Comparison of ENCODE assay signal across 18 cellular contexts in genomic region chr11:19327280-19327679, GRCh38.
DNase-seq lines count a peak whose midpoint lies in the region; ATAC-seq, FAIRE-seq and TF ChIP-seq lines count a peak whose summit lies in the region.
"Had no signal": no experiment of that assay in that cellular context is flagged by ENCODE, and none has a peak within 500 bp of the region (broad histone marks: within the 10 kb centered on the region; RNA-seq: fewer than 3 reads in every experiment).

No MANE protein-coding gene starts in this region.

- no peak for TF ChIP-seq POLR2A in GM12891 (IDR thresholded peaks at IDR 0.05; ENCODE audit: low read depth, low read length)

- peak; percentile 38 for ATAC-seq in GM21786 (IDR thresholded peaks at IDR 0.05; ENCODE audit: unreplicated experiment)
- ATAC-seq in HG03159 (IDR thresholded peaks at IDR 0.05; ENCODE audit: unreplicated experiment): no peak
- ATAC-seq: K562 had no signal

- H3K36me3 Mint-ChIP-seq in mesothelial cell of epicardium: no peaks in the 10 kb centered on the region

- no peaks in the 10 kb centered on the region for H3K4me1 Mint-ChIP-seq in mesothelial cell of epicardium
- H3K4me1 Mint-ChIP-seq: B cell had no signal

- H3K9me3 Mint-ChIP-seq in mesothelial cell of epicardium: peaks cover 13% of the 10 kb centered on the region
- H3K9me3 Mint-ChIP-seq: HFFc6 had no signal

- peaks cover 42% of the 10 kb centered on the region for H3K27me3 Mint-ChIP-seq in mesothelial cell of epicardium (ENCODE audit: low read depth)

- DNase-seq in GM12891 (ENCODE audit: insufficient read length, low spot score): no peak
- peak; percentile 2 for DNase-seq in bronchial epithelial cell (ENCODE audit: low read depth)
- no peak for DNase-seq in stimulated activated CD4-positive, alpha-beta T cell treated with anti-CD3 and anti-CD28 coated beads, Interleukin-15, amount 100 ng/mL, for 24 hours
- DNase-seq in GM10248 (ENCODE audit: extremely low spot score): no peak
- no peak for DNase-seq in mesothelial cell of epicardium (ENCODE audit: low spot score in 2 of 2, unreplicated experiment in 2 of 2)
- DNase-seq: Caco-2; CD4-positive, alpha-beta T cell; GOT3; H7; HFFc6; IMR-90 had no signal

- CTCF ChIA-PET in GM10248 (lab: Yijun Ruan, JAX): interaction anchor here (0.6 to 4.9 kb wide), 10 partner anchors 11 to 250 kb away, joined by 3 to 45 read pairs (median 4); no protein-coding TSS in a partner anchor

- POLR2A ChIA-PET in GM10248 (lab: Yijun Ruan, JAX): no interaction called here

- peak; percentile 43 for FAIRE-seq in GM12891 (lab: Jason Lieb, UNC)
- FAIRE-seq in bronchial epithelial cell (lab: Jason Lieb, UNC): no peak
- FAIRE-seq: D721Med, G401.6, HTR-8/SVneo, K562 had no signal

- H3K36me3 ChIP-seq in bronchial epithelial cell (ENCODE audit: control insufficient read depth, insufficient read depth, low read length): no peaks in the 10 kb centered on the region

- TF ChIP-seq CTCF in bronchial epithelial cell (IDR thresholded peaks at IDR 0.05; ENCODE audit: insufficient read depth, low read length, severe bottlenecking) (no peak), GM10248 (IDR thresholded peaks at IDR 0.05; ENCODE audit: control extremely low read depth, extremely low read depth, low read depth, missing control alignments) (no peak), mesothelial cell of epicardium (IDR thresholded peaks at IDR 0.05; ENCODE audit: unreplicated experiment) (no peak)

- no peak overlapping the region for H3K4me3 ChIP-seq in bronchial epithelial cell (ENCODE audit: low read depth, low read length)
- H3K4me3 ChIP-seq: K562 had no signal

- no peak overlapping the region for H3K27ac Mint-ChIP-seq in mesothelial cell of epicardium
- H3K27ac Mint-ChIP-seq: B cell; CD4-positive, alpha-beta T cell; HFFc6 had no signal

- peaks cover 7% of the 10 kb centered on the region for H3K27me3 ChIP-seq in bronchial epithelial cell (ENCODE audit: control insufficient read depth, insufficient read depth, low read length)

- H3K4me3 Mint-ChIP-seq in mesothelial cell of epicardium: no peak overlapping the region
- H3K4me3 Mint-ChIP-seq: B cell; CD4-positive, alpha-beta T cell; HFFc6 had no signal

TF ChIP-seq in GM12891, 5 proteins besides CTCF, POLR2A, EP300 and RAD21:
- TF ChIP-seq SPI1 (IDR thresholded peaks at IDR 0.05; ENCODE audit: low read depth, low read length): peak; percentile 82
- no peak for TF ChIP-seq TAF1 (IDR thresholded peaks at IDR 0.05; ENCODE audit: low read depth, low read length)
